In genomic region chr2:113757059-113757657, GRCh38 we compare ENCODE assay signal across 8 cellular contexts. TPM values are rescaled to one million over a fixed set of nuclear protein-coding genes. Genes with fewer than 3 reads are reported as not detected.
A peak's percentile ranks its signal among the peaks of the same experiment; 100 is the strongest.
DNase-seq lines count a peak whose midpoint lies in the region; ATAC-seq and TF ChIP-seq lines count a peak whose summit lies in the region.

No MANE protein-coding gene starts in this region.

- peak overlapping the region; percentile 68 to 97 (median 88) for H3K4me3 ChIP-seq in heart left ventricle

- peaks cover 0 to 38% (median 19%) of the 10 kb centered on the region in 12 donors for H3K4me1 ChIP-seq in heart left ventricle

- no peak for ATAC-seq in heart left ventricle
- no peak for ATAC-seq in activated naive CD8-positive, alpha-beta T cell treated with anti-CD3 and anti-CD28 coated beads, Interleukin-2, amount 50 U/mL, for 24 hours
- no peak for ATAC-seq in HG03108 (IDR thresholded peaks at IDR 0.05; ENCODE audit: unreplicated experiment)

- DNase-seq in heart left ventricle = peak in 1 of 5 donors; percentile 26
- DNase-seq in cardiac septum (ENCODE audit: low spot score) = no peak
- peak; percentile 8 for DNase-seq in activated naive CD8-positive, alpha-beta T cell treated with anti-CD3 and anti-CD28 coated beads, Interleukin-2, amount 50 U/mL, for 24 hours
- DNase-seq in superior temporal gyrus (ENCODE audit: extremely low spot score) = peak; percentile 73
- no peak for DNase-seq in 8988T
- no peak for DNase-seq in T1000 (lab: John Stamatoyannopoulos, UW)

- no peaks in the 10 kb centered on the region for H3K9me3 ChIP-seq in heart left ventricle

- no peak for TF ChIP-seq POLR2A in heart left ventricle (IDR thresholded peaks at IDR 0.05)

- H3K4me1 Mint-ChIP-seq in activated naive CD8-positive, alpha-beta T cell treated with anti-CD3 and anti-CD28 coated beads, Interleukin-2, amount 50 U/mL, for 24 hours = peaks cover 28% of the 10 kb centered on the region

- no peaks in the 10 kb centered on the region for H3K9me3 Mint-ChIP-seq in activated naive CD8-positive, alpha-beta T cell treated with anti-CD3 and anti-CD28 coated beads, Interleukin-2, amount 50 U/mL, for 24 hours

- no peaks in the 10 kb centered on the region for H3K27me3 Mint-ChIP-seq in activated naive CD8-positive, alpha-beta T cell treated with anti-CD3 and anti-CD28 coated beads, Interleukin-2, amount 50 U/mL, for 24 hours

- intact Hi-C loops in heart left ventricle (cut with DNase I) = loop anchor here in 7 of 10 donors (5.0 to 10.0 kb wide), 4 partner anchors 60 to 135 kb away; partner anchors contain the start of gene ACTR3 (in 2 of the 7)
- intact Hi-C loops in cardiac septum (cut with DNase I) = loop anchor here (2.0 kb wide), 1 partner anchor 134 kb away; the partner anchor contains the start of gene ACTR3

- no peaks in the 10 kb centered on the region for H3K27me3 ChIP-seq in heart left ventricle
- H3K27me3 ChIP-seq in layer of hippocampus (ENCODE audit: control insufficient read depth, insufficient read depth, low read length) = no peaks in the 10 kb centered on the region

- H3K4me3 Mint-ChIP-seq in activated naive CD8-positive, alpha-beta T cell treated with anti-CD3 and anti-CD28 coated beads, Interleukin-2, amount 50 U/mL, for 24 hours = peak overlapping the region; percentile 90

- peak overlapping the region; percentile 98 for H3K27ac Mint-ChIP-seq in activated naive CD8-positive, alpha-beta T cell treated with anti-CD3 and anti-CD28 coated beads, Interleukin-2, amount 50 U/mL, for 24 hours

- peaks cover 7% of the 10 kb centered on the region for H3K36me3 Mint-ChIP-seq in activated naive CD8-positive, alpha-beta T cell treated with anti-CD3 and anti-CD28 coated beads, Interleukin-2, amount 50 U/mL, for 24 hours (ENCODE audit: low read depth)

- WGBS in heart left ventricle, 4 donors = 19 to 35% (median 27%) methylated on average over 17 of the region's 17 CpGs

- TF ChIP-seq CTCF in heart left ventricle (IDR thresholded peaks at IDR 0.05) = no peak

- H3K27ac ChIP-seq in heart left ventricle (peak overlapping the region; percentile 63 to 98 (median 95)), layer of hippocampus (ENCODE audit: low read depth, low read length) (peak overlapping the region; percentile 93)

- peaks cover 0 to 19% (median 3%) of the 10 kb centered on the region in 9 donors for H3K36me3 ChIP-seq in heart left ventricle

RNA-seq across cellular contexts. Expression of gene SLC35F5, which starts 0.7 kb away (rescaled TPM):
- total RNA-seq in heart left ventricle (10 to 100 TPM; 38.2 to 97.2 (median 63.9) TPM), cardiac septum (66.3 TPM)
- 10 to 100 TPM; 22.6 to 39.0 TPM for polyA plus RNA-seq in heart left ventricle

Comparison
In these comparisons a context has a peak if more than half of its experiments do, and no peak if none do; other contexts are left out.
1. DNase-seq: peak in activated naive CD8-positive, alpha-beta T cell treated with anti-CD3 and anti-CD28 coated beads, Interleukin-2, amount 50 U/mL, for 24 hours (single experiment) and superior temporal gyrus (single experiment); none in cardiac septum (single experiment), 8988T (single experiment) and T1000 (single experiment).